In the genomic region with DNA sequence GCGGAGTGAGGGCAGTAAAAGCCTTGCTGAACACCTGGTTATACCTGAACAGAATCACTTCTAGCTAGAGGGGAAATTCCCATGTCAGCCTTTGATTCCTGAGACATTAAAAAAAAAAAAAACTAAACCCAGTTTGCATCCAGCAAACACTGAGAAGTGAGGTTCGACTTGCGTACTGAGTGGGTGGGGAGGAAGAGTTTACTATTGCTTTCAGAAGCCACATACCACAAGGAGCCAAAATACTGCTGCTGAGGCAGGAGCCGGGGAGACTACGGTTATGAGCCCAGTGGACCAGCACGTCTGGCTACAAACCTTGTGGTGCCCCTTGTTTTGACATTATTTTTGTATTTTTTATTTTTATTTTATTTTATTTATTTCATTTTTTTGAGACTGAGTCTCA, we compare ENCODE assay signal across 1 cellular context.
TF ChIP-seq lines count a peak whose summit lies in the region.

No MANE protein-coding gene starts in this region.

TF ChIP-seq in HepG2, 621 proteins besides CTCF, POLR2A, EP300 and RAD21:
- TF ChIP-seq HDAC1 (CRISPR knock-in tag; IDR thresholded peaks at IDR 0.05) (no peak), ZNF496 (CRISPR knock-in tag; IDR thresholded peaks at IDR 0.05; ENCODE audit: insufficient replicate concordance) (no peak), SP5 (CRISPR knock-in tag; IDR thresholded peaks at IDR 0.05; ENCODE audit: borderline replicate concordance, low read depth) (no peak), NCOA5 (CRISPR knock-in tag; IDR thresholded peaks at IDR 0.05) (no peak), ATM (IDR thresholded peaks at IDR 0.05; ENCODE audit: borderline replicate concordance) (no peak), SAP130 (CRISPR knock-in tag; IDR thresholded peaks at IDR 0.05; ENCODE audit: low read depth) (no peak), PAX8 (CRISPR knock-in tag; IDR thresholded peaks at IDR 0.05; ENCODE audit: borderline replicate concordance) (no peak), ZNF678 (CRISPR knock-in tag; IDR thresholded peaks at IDR 0.05) (no peak), SP140L (CRISPR knock-in tag; IDR thresholded peaks at IDR 0.05; ENCODE audit: borderline replicate concordance) (no peak), MEIS2 (CRISPR knock-in tag; IDR thresholded peaks at IDR 0.05) (no peak), MAFK (conservative IDR thresholded peaks at IDR 0.05 in 1 of 2, IDR thresholded peaks at IDR 0.05 in 1 of 2; ENCODE audit: low read length in 2 of 2) (no peak), ZNF292 (CRISPR knock-in tag; IDR thresholded peaks at IDR 0.05; ENCODE audit: borderline replicate concordance, low read depth) (no peak), LCORL (IDR thresholded peaks at IDR 0.05) (no peak), LCORL (CRISPR knock-in tag; IDR thresholded peaks at IDR 0.05) (no peak)
- TF ChIP-seq, protein P1, sequence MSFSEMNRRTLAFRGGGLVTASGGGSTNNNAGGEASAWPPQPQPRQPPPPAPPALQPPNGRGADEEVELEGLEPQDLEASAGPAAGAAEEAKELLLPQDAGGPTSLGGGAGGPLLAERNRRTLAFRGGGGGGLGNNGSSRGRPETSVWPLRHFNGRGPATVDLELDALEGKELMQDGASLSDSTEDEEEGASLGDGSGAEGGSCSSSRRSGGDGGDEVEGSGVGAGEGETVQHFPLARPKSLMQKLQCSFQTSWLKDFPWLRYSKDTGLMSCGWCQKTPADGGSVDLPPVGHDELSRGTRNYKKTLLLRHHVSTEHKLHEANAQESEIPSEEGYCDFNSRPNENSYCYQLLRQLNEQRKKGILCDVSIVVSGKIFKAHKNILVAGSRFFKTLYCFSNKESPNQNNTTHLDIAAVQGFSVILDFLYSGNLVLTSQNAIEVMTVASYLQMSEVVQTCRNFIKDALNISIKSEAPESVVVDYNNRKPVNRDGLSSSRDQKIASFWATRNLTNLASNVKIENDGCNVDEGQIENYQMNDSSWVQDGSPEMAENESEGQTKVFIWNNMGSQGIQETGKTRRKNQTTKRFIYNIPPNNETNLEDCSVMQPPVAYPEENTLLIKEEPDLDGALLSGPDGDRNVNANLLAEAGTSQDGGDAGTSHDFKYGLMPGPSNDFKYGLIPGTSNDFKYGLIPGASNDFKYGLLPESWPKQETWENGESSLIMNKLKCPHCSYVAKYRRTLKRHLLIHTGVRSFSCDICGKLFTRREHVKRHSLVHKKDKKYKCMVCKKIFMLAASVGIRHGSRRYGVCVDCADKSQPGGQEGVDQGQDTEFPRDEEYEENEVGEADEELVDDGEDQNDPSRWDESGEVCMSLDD (CRISPR knock-in tag; IDR thresholded peaks at IDR 0.05; ENCODE audit: borderline replicate concordance): no peak
- TF ChIP-seq, protein P2, sequence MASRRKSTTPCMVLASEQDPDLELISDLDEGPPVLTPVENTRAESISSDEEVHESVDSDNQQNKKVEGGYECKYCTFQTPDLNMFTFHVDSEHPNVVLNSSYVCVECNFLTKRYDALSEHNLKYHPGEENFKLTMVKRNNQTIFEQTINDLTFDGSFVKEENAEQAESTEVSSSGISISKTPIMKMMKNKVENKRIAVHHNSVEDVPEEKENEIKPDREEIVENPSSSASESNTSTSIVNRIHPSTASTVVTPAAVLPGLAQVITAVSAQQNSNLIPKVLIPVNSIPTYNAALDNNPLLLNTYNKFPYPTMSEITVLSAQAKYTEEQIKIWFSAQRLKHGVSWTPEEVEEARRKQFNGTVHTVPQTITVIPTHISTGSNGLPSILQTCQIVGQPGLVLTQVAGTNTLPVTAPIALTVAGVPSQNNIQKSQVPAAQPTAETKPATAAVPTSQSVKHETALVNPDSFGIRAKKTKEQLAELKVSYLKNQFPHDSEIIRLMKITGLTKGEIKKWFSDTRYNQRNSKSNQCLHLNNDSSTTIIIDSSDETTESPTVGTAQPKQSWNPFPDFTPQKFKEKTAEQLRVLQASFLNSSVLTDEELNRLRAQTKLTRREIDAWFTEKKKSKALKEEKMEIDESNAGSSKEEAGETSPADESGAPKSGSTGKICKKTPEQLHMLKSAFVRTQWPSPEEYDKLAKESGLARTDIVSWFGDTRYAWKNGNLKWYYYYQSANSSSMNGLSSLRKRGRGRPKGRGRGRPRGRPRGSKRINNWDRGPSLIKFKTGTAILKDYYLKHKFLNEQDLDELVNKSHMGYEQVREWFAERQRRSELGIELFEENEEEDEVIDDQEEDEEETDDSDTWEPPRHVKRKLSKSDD (CRISPR knock-in tag; IDR thresholded peaks at IDR 0.05; ENCODE audit: low read depth): no peak
TF ChIP-seq in HepG2: peak in this region for 0.
